ENCODE assay signal across 1 cellular context in genomic region chr1:230153655-230154296, GRCh38.
TF ChIP-seq lines count a peak whose summit lies in the region.

No MANE protein-coding gene starts in this region.

TF ChIP-seq in HepG2, 621 proteins besides CTCF, POLR2A, EP300 and RAD21 (continued from another document and continues in another):
- peak; percentile 38; the same call in 1 of the 2 replicates for TF ChIP-seq IKZF5 (CRISPR knock-in tag; IDR thresholded peaks at IDR 0.05)
- TF ChIP-seq SSRP1 (CRISPR knock-in tag; IDR thresholded peaks at IDR 0.05): no peak; the same call in 1 of the 2 replicates
- 0 out of 2 replicates have a peak, but pooled peaks have one; percentile 20 for TF ChIP-seq ZNF574 (CRISPR knock-in tag; IDR thresholded peaks at IDR 0.05)
- TF ChIP-seq ZFP82 (CRISPR knock-in tag; IDR thresholded peaks at IDR 0.05; ENCODE audit: borderline replicate concordance): peak; percentile 40; the same call in 1 of the 2 replicates
- 0 out of 2 replicates have a peak, but pooled peaks have one; percentile 33 for TF ChIP-seq GATAD1 (CRISPR knock-in tag; IDR thresholded peaks at IDR 0.05)
- no peak for TF ChIP-seq MED13 (CRISPR knock-in tag; IDR thresholded peaks at IDR 0.05)
- TF ChIP-seq MXI1 (IDR thresholded peaks at IDR 0.05; ENCODE audit: borderline replicate concordance, low read depth, low read length): no peak
- TF ChIP-seq E2F1 (CRISPR knock-in tag; IDR thresholded peaks at IDR 0.05): no peak
- peak; percentile 50; the same call in 1 of the 2 replicates for TF ChIP-seq RCOR2 (CRISPR knock-in tag; IDR thresholded peaks at IDR 0.05)
- TF ChIP-seq HOXA3 (CRISPR knock-in tag; IDR thresholded peaks at IDR 0.05): 0 out of 2 replicates have a peak, but pooled peaks have one; percentile 12
- TF ChIP-seq ZNF710 (CRISPR knock-in tag; IDR thresholded peaks at IDR 0.05; ENCODE audit: borderline replicate concordance): peak; percentile 8; the same call in 1 of the 2 replicates
- peak; percentile 34; the same call in 1 of the 2 replicates for TF ChIP-seq ZFY (CRISPR knock-in tag; IDR thresholded peaks at IDR 0.05)
- TF ChIP-seq HNF1A (IDR thresholded peaks at IDR 0.05; ENCODE audit: low read depth): no peak
- no peak; the same call in 1 of the 2 replicates for TF ChIP-seq HNF1A (CRISPR knock-in tag; IDR thresholded peaks at IDR 0.05; ENCODE audit: borderline replicate concordance)
- peak; percentile 63 for TF ChIP-seq SAP130 (CRISPR knock-in tag; IDR thresholded peaks at IDR 0.05; ENCODE audit: low read depth)
- peak; percentile 77; the same call in 1 of the 2 replicates for TF ChIP-seq HDAC2 (CRISPR knock-in tag; IDR thresholded peaks at IDR 0.05)
- peak; percentile 59; the same call in 1 of the 2 replicates for TF ChIP-seq REPIN1 (CRISPR knock-in tag; IDR thresholded peaks at IDR 0.05; ENCODE audit: borderline replicate concordance, low read depth)
- peak; percentile 61 for TF ChIP-seq ZNF331 (CRISPR knock-in tag; IDR thresholded peaks at IDR 0.05)
- TF ChIP-seq SOX13 (IDR thresholded peaks at IDR 0.05): peak; percentile 97
- peak in 1 of 2 experiments; percentile 98; a peak in 2 of 4 replicates for TF ChIP-seq SOX13 (CRISPR knock-in tag; conservative IDR thresholded peaks at IDR 0.05 in 1 of 2, IDR thresholded peaks at IDR 0.05 in 1 of 2)
- peak; percentile 30; the same call in 1 of the 2 replicates for TF ChIP-seq ARID4A (CRISPR knock-in tag; IDR thresholded peaks at IDR 0.05; ENCODE audit: borderline replicate concordance)
- peak; percentile 63 for TF ChIP-seq ZMYM4 (CRISPR knock-in tag; IDR thresholded peaks at IDR 0.05)
- peak; percentile 50; the same call in 1 of the 2 replicates for TF ChIP-seq KMT2A (CRISPR knock-in tag; IDR thresholded peaks at IDR 0.05)
- peak; percentile 58; the same call in 1 of the 2 replicates for TF ChIP-seq NR2F2 (IDR thresholded peaks at IDR 0.05; ENCODE audit: borderline replicate concordance, low read depth)
- 0 out of 2 replicates have a peak, but pooled peaks have one; percentile 24 for TF ChIP-seq CCDC6 (CRISPR knock-in tag; IDR thresholded peaks at IDR 0.05)
- peak; percentile 71 for TF ChIP-seq THAP11 (CRISPR knock-in tag; IDR thresholded peaks at IDR 0.05)
- TF ChIP-seq TGIF2 (CRISPR knock-in tag; IDR thresholded peaks at IDR 0.05): peak; percentile 76; the same call in 1 of the 2 replicates
- TF ChIP-seq HOXA5 (CRISPR knock-in tag; IDR thresholded peaks at IDR 0.05): 0 out of 2 replicates have a peak, but pooled peaks have one; percentile 57
- TF ChIP-seq ZNF496 (CRISPR knock-in tag; IDR thresholded peaks at IDR 0.05; ENCODE audit: insufficient replicate concordance): no peak
- no peak for TF ChIP-seq LCORL (IDR thresholded peaks at IDR 0.05)
- TF ChIP-seq LCORL (CRISPR knock-in tag; IDR thresholded peaks at IDR 0.05): peak; percentile 51; the same call in 1 of the 2 replicates
- no peak for TF ChIP-seq TP53 (CRISPR knock-in tag; conservative IDR thresholded peaks at IDR 0.05)
- 0 out of 2 replicates have a peak, but pooled peaks have one; percentile 36 for TF ChIP-seq KDM3A (CRISPR knock-in tag; IDR thresholded peaks at IDR 0.05; ENCODE audit: low read depth)
- TF ChIP-seq ZNF12 (CRISPR knock-in tag; IDR thresholded peaks at IDR 0.05): peak; percentile 22; the same call in 1 of the 2 replicates
- peak; percentile 87 for TF ChIP-seq SALL1 (CRISPR knock-in tag; IDR thresholded peaks at IDR 0.05)
- peak; percentile 73 for TF ChIP-seq KLF6 (CRISPR knock-in tag; IDR thresholded peaks at IDR 0.05)
- peak; percentile 82 for TF ChIP-seq RXRB (CRISPR knock-in tag; IDR thresholded peaks at IDR 0.05; ENCODE audit: borderline replicate concordance)
- TF ChIP-seq SRF (IDR thresholded peaks at IDR 0.05; ENCODE audit: low read depth, low read length): no peak
- TF ChIP-seq HDAC1 (CRISPR knock-in tag; IDR thresholded peaks at IDR 0.05): peak; percentile 47
- TF ChIP-seq SIX1 (CRISPR knock-in tag; IDR thresholded peaks at IDR 0.05; ENCODE audit: borderline replicate concordance): peak; percentile 50; the same call in 1 of the 2 replicates
- TF ChIP-seq CBX1 (IDR thresholded peaks at IDR 0.05; ENCODE audit: low read depth): no peak
